ENCODE assay signal across 1 cellular context in the genomic region with DNA sequence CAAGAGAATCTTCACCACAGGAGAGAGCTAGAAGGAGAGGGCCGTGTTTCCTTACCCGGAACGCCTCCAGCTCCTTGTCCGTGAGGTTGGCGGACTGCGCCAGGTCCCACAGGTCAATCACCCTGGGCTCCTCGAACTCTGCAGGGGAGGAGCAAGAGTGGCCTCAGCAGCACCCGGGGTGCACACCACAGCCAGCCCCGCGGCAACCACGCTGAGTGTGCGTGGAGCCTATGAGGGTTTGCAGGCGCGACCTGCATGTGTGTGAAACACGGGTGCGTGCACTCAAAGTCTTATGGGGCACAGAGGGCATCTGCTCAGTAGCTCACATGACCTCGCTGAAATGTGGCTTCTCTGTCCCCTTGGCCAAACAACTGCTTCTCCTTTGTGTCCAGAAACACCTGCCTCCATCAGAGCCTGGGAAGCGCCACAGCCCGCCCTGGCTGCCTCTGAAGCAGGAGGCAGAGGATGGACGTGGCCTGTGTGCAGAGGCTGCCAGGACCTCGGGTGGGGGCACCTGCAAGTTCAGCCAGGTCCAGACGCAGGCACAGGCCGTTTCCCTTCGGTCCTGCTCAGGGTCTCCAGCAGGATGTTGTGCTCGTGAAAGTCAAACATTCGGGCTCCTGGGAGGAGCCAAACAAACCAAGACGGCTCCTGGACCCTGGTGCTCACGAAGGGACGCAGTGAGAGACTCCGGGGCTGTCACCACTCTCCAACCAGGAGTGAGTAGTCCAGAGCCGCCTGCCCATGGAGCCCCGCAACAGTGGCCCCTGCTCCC.
TF ChIP-seq lines count a peak whose summit lies in the region.

No MANE protein-coding gene starts in this region.

TF ChIP-seq in H1, 55 proteins besides CTCF, POLR2A, EP300 and RAD21:
- no peak for TF ChIP-seq ZNF274 (IDR thresholded peaks at IDR 0.05; ENCODE audit: borderline replicate concordance, extremely low read depth, low read length)
